Comparison of ENCODE assay signal across 39 cellular contexts in the genomic region with DNA sequence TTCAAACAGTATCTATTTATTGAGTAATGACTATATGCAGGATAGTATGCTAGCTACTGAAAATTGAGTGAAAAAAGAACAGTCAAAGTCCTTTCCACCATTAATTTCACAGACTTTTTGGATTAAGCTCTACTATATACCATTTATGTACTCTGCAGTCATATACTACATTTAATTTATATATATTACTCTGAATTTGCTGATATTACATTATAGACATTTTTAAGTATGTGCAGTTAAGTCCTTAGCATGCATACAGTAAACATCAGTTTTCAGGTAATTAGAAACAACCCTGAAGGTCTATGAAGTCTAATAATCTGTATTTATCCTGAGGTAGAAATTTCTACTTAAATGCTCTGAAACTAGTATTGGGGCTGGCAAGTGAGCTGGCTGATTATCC.
"Had no signal": no experiment of that assay in that cellular context is flagged by ENCODE, and none has a peak within 500 bp of the region (broad histone marks: within the 10 kb centered on the region; RNA-seq: fewer than 3 reads in every experiment).

No MANE protein-coding gene starts in this region.

- H3K9me3 ChIP-seq: adrenal gland, ascending aorta, body of pancreas, breast epithelium had no signal

- H3K27me3 ChIP-seq: adrenal gland, ascending aorta, body of pancreas, brain microvascular endothelial cell, breast epithelium, cardiac muscle cell had no signal

- H3K27me3 Mint-ChIP-seq: activated naive CD4-positive, alpha-beta T cell treated with anti-CD3 and anti-CD28 coated beads, Interleukin-2, amount 10 ng/mL, durations not matched to agents 7 days and 5 days; activated naive CD4-positive, alpha-beta T cell treated with anti-CD3 and anti-CD28 coated beads, Interleukin-2, amount 50 U/mL, for 24 hours; activated naive CD8-positive, alpha-beta T cell; activated naive CD8-positive, alpha-beta T cell treated with anti-CD3 and anti-CD28 coated beads for 36 hours; activated naive CD8-positive, alpha-beta T cell treated with anti-CD3 and anti-CD28 coated beads, Interleukin-2, amount 10 ng/mL, durations not matched to agents 7 days and 5 days; activated naive CD8-positive, alpha-beta T cell treated with anti-CD3 and anti-CD28 coated beads, Interleukin-2, amount 50 U/mL, for 24 hours; activated T-cell treated with anti-CD3 and anti-CD28 coated beads, Interleukin-2, amount 50 U/mL, for 24 hours; activated T-helper 17 cell treated with anti-CD3 and anti-CD28 coated beads, Interleukin-2, amount 50 U/mL, for 72 hours; brain; central memory CD8-positive, alpha-beta T cell had no signal

- H3K27ac Mint-ChIP-seq: activated naive CD4-positive, alpha-beta T cell treated with anti-CD3 and anti-CD28 coated beads for 36 hours; activated naive CD4-positive, alpha-beta T cell treated with anti-CD3 and anti-CD28 coated beads, Interleukin-2, amount 10 ng/mL, durations not matched to agents 7 days and 5 days; activated naive CD4-positive, alpha-beta T cell treated with anti-CD3 and anti-CD28 coated beads, Interleukin-2, amount 50 U/mL, for 24 hours; activated naive CD8-positive, alpha-beta T cell; activated naive CD8-positive, alpha-beta T cell treated with anti-CD3 and anti-CD28 coated beads for 36 hours; activated naive CD8-positive, alpha-beta T cell treated with anti-CD3 and anti-CD28 coated beads, Interleukin-2, amount 10 ng/mL, durations not matched to agents 7 days and 5 days; activated naive CD8-positive, alpha-beta T cell treated with anti-CD3 and anti-CD28 coated beads, Interleukin-2, amount 50 U/mL, for 24 hours; activated T-cell treated with anti-CD3 and anti-CD28 coated beads, Interleukin-2, amount 50 U/mL, for 24 hours; activated T-cell treated with anti-CD3 and anti-CD28 coated beads, Interleukin-2, amount 50 U/mL, for 72 hours; activated T-helper 1 cell treated with anti-CD3 and anti-CD28 coated beads, Interleukin-12 subunit alpha, Interleukin-12 subunit beta, Interleukin-2, Interleukin-4 antibody, amounts not matched to agents 30 ng/mL and 10 ng/mL and 1 ng/mL, durations not matched to agents 14 hours and 24 hours and 36 hours; activated T-helper 17 cell treated with anti-CD3 and anti-CD28 coated beads, Interleukin-2, amount 50 U/mL, for 72 hours; activated T-helper 2 cell treated with anti-CD3 and anti-CD28 coated beads, Interferon-gamma antibody, Interleukin-2, Interleukin-4, amounts not matched to agents 10 μg/mL and 5 μg/mL and 100 μg/mL, durations not matched to agents 14 hours and 24 hours and 36 hours; brain had no signal

- H3K4me1 Mint-ChIP-seq: activated naive CD4-positive, alpha-beta T cell treated with anti-CD3 and anti-CD28 coated beads, Interleukin-2, amount 10 ng/mL, durations not matched to agents 7 days and 5 days; activated naive CD4-positive, alpha-beta T cell treated with anti-CD3 and anti-CD28 coated beads, Interleukin-2, amount 50 U/mL, for 24 hours; activated naive CD8-positive, alpha-beta T cell treated with anti-CD3 and anti-CD28 coated beads, Interleukin-2, amount 50 U/mL, for 24 hours; activated T-helper 17 cell treated with anti-CD3 and anti-CD28 coated beads, Interleukin-2, amount 50 U/mL, for 72 hours; brain; central memory CD8-positive, alpha-beta T cell had no signal

- DNase-seq: activated effector memory CD4-positive, alpha-beta T cell treated with anti-CD3 and anti-CD28 coated beads, Interleukin-2, amount 50 U/mL, for 16 hours; activated effector memory CD4-positive, alpha-beta T cell treated with Interleukin-2 at 50 U/mL for 16 hours; activated gamma-delta T cell; activated gamma-delta T cell treated with Interleukin-2 at 50 U/mL for 16 hours; activated naive CD4-positive, alpha-beta T cell; activated naive CD4-positive, alpha-beta T cell treated with anti-CD3 and anti-CD28 coated beads for 36 hours; activated naive CD4-positive, alpha-beta T cell treated with anti-CD3 and anti-CD28 coated beads, Interleukin-2, amount 10 ng/mL, durations not matched to agents 7 days and 5 days; activated naive CD4-positive, alpha-beta T cell treated with anti-CD3 and anti-CD28 coated beads, Interleukin-2, amount 50 U/mL, for 16 hours; activated naive CD4-positive, alpha-beta T cell treated with Interleukin-2 at 50 U/mL for 16 hours; activated naive CD8-positive, alpha-beta T cell treated with anti-CD3 and anti-CD28 coated beads for 36 hours; activated naive CD8-positive, alpha-beta T cell treated with anti-CD3 and anti-CD28 coated beads, Interleukin-2, amount 10 ng/mL, durations not matched to agents 7 days and 5 days; activated naive CD8-positive, alpha-beta T cell treated with anti-CD3 and anti-CD28 coated beads, Interleukin-2, amount 50 U/mL, for 24 hours; activated T-cell treated with anti-CD3 and anti-CD28 coated beads, Interleukin-2, amount 50 U/mL, for 24 hours; activated T-cell treated with anti-CD3 and anti-CD28 coated beads, Interleukin-2, amount 50 U/mL, for 4 hours; activated T-cell treated with anti-CD3 and anti-CD28 coated beads, Interleukin-2, amount 50 U/mL, for 48 hours; activated T-cell treated with anti-CD3 and anti-CD28 coated beads, Interleukin-2, amount 50 U/mL, for 72 hours; adrenal gland; amniotic stem cell; amygdala; anterior cingulate cortex; aorta; body of pancreas; brain microvascular endothelial cell; caudate nucleus; central memory CD4-positive, alpha-beta T cell; cerebellar nuclear complex had no signal

- H3K9me3 Mint-ChIP-seq: activated naive CD4-positive, alpha-beta T cell treated with anti-CD3 and anti-CD28 coated beads for 36 hours; activated naive CD4-positive, alpha-beta T cell treated with anti-CD3 and anti-CD28 coated beads, Interleukin-2, amount 10 ng/mL, durations not matched to agents 7 days and 5 days; activated naive CD4-positive, alpha-beta T cell treated with anti-CD3 and anti-CD28 coated beads, Interleukin-2, amount 50 U/mL, for 24 hours; activated naive CD4-positive, alpha-beta T cell treated with anti-CD3 and anti-CD28 coated beads, Interleukin-2, amount 50 U/mL, for 72 hours; activated naive CD8-positive, alpha-beta T cell treated with anti-CD3 and anti-CD28 coated beads, Interleukin-2, amount 10 ng/mL, durations not matched to agents 7 days and 5 days; activated naive CD8-positive, alpha-beta T cell treated with anti-CD3 and anti-CD28 coated beads, Interleukin-2, amount 50 U/mL, for 24 hours; activated T-cell treated with anti-CD3 and anti-CD28 coated beads, Interleukin-2, amount 50 U/mL, for 72 hours; activated T-helper 17 cell treated with anti-CD3 and anti-CD28 coated beads, Interleukin-2, amount 50 U/mL, for 72 hours; activated T-helper 2 cell treated with anti-CD3 and anti-CD28 coated beads, Interferon-gamma antibody, Interleukin-2, Interleukin-4, amounts not matched to agents 10 μg/mL and 5 μg/mL and 100 μg/mL, durations not matched to agents 14 hours and 24 hours and 36 hours; central memory CD8-positive, alpha-beta T cell had no signal

- FAIRE-seq: astrocyte, bronchial epithelial cell had no signal

- H3K4me1 ChIP-seq: adrenal gland, ascending aorta, body of pancreas, breast epithelium had no signal

- H3K27ac ChIP-seq: adrenal gland, ascending aorta, body of pancreas, brain microvascular endothelial cell, breast epithelium, cardiac muscle cell had no signal

- H3K4me3 Mint-ChIP-seq: activated naive CD4-positive, alpha-beta T cell treated with anti-CD3 and anti-CD28 coated beads for 36 hours; activated naive CD4-positive, alpha-beta T cell treated with anti-CD3 and anti-CD28 coated beads, Interleukin-2, amount 10 ng/mL, durations not matched to agents 7 days and 5 days; activated naive CD4-positive, alpha-beta T cell treated with anti-CD3 and anti-CD28 coated beads, Interleukin-2, amount 50 U/mL, for 24 hours; activated naive CD8-positive, alpha-beta T cell; activated naive CD8-positive, alpha-beta T cell treated with anti-CD3 and anti-CD28 coated beads for 36 hours; activated naive CD8-positive, alpha-beta T cell treated with anti-CD3 and anti-CD28 coated beads, Interleukin-2, amount 10 ng/mL, durations not matched to agents 7 days and 5 days; activated naive CD8-positive, alpha-beta T cell treated with anti-CD3 and anti-CD28 coated beads, Interleukin-2, amount 50 U/mL, for 24 hours; activated T-cell treated with anti-CD3 and anti-CD28 coated beads, Interleukin-2, amount 50 U/mL, for 24 hours; activated T-cell treated with anti-CD3 and anti-CD28 coated beads, Interleukin-2, amount 50 U/mL, for 4 hours; activated T-cell treated with anti-CD3 and anti-CD28 coated beads, Interleukin-2, amount 50 U/mL, for 72 hours; activated T-helper 1 cell treated with anti-CD3 and anti-CD28 coated beads, Interleukin-12 subunit alpha, Interleukin-12 subunit beta, Interleukin-2, Interleukin-4 antibody, amounts not matched to agents 30 ng/mL and 10 ng/mL and 1 ng/mL, durations not matched to agents 14 hours and 24 hours and 36 hours; activated T-helper 17 cell treated with anti-CD3 and anti-CD28 coated beads, Interleukin-2, amount 50 U/mL, for 72 hours; brain; central memory CD8-positive, alpha-beta T cell had no signal

- ATAC-seq: activated naive CD4-positive, alpha-beta T cell treated with anti-CD3 and anti-CD28 coated beads, Interleukin-2, amount 50 U/mL, for 72 hours; activated naive CD8-positive, alpha-beta T cell treated with anti-CD3 and anti-CD28 coated beads, Interleukin-2, amount 50 U/mL, for 24 hours; activated T-cell treated with anti-CD3 and anti-CD28 coated beads, Interleukin-2, amount 50 U/mL, for 4 hours; activated T-cell treated with anti-CD3 and anti-CD28 coated beads, Interleukin-2, amount 50 U/mL, for 72 hours; activated T-helper 17 cell treated with anti-CD3 and anti-CD28 coated beads, Interleukin-2, amount 50 U/mL, for 72 hours; body of pancreas had no signal

- H3K4me3 ChIP-seq: adrenal gland, ascending aorta, body of pancreas, breast epithelium, cardiac muscle cell had no signal
